In the genomic region with DNA sequence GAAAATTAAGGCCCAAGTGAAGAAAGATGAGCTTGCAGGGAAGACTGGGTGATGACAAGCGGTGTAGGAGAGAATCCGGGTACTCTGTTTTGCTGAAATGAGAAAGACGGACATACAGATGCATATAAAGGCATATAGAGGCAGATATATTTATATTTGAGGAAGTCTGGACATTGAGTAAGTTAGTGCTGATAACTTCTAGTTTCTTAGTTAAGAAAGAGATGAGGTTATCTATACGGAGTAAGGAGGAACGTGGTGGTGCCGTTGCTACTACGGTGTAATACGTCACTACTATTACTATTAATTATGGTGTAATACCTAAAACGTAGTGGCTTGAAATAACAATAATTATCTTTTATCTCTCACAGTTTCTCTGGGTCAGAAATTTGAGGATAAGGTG, we compare ENCODE assay signal across 21 cellular contexts. TPM values are rescaled to one million over a fixed set of nuclear protein-coding genes. Genes with fewer than 3 reads are reported as not detected.
DNase-seq lines count a peak whose midpoint lies in the region; ATAC-seq and TF ChIP-seq lines count a peak whose summit lies in the region.
"Had no signal": no experiment of that assay in that cellular context is flagged by ENCODE, and none has a peak within 500 bp of the region (broad histone marks: within the 10 kb centered on the region; RNA-seq: fewer than 3 reads in every experiment).

No MANE protein-coding gene starts in this region.

- TF ChIP-seq CTCF in upper lobe of right lung (IDR thresholded peaks at IDR 0.05): no peak
- TF ChIP-seq CTCF in hepatocyte (IDR thresholded peaks at IDR 0.05; ENCODE audit: poor library complexity): no peak
- TF ChIP-seq CTCF in endodermal cell (conservative IDR thresholded peaks at IDR 0.05): no peak

- no peaks in the 10 kb centered on the region for H3K79me2 ChIP-seq in hepatocyte

- H3K9me3 Mint-ChIP-seq in endodermal cell: no peaks in the 10 kb centered on the region
- H3K9me3 Mint-ChIP-seq: T-cell had no signal

- no peaks in the 10 kb centered on the region for H3K4me1 Mint-ChIP-seq in endodermal cell

- no peaks in the 10 kb centered on the region for H4K20me1 ChIP-seq in hepatocyte (ENCODE audit: insufficient read depth, poor library complexity, severe bottlenecking)

- H3K4me1 ChIP-seq in upper lobe of right lung: no peaks in the 10 kb centered on the region
- no peaks in the 10 kb centered on the region for H3K4me1 ChIP-seq in hepatocyte (ENCODE audit: insufficient read depth)
- H3K4me1 ChIP-seq in endodermal cell (ENCODE audit: control insufficient read depth, insufficient read depth, low read length): no peaks in the 10 kb centered on the region
- H3K4me1 ChIP-seq: SJCRH30 had no signal

- peak overlapping the region; percentile 87 for H3K9ac ChIP-seq in SK-N-MC (ENCODE audit: insufficient read length)
- H3K9ac ChIP-seq in endodermal cell (ENCODE audit: extremely low read depth, low read length, poor library complexity, severe bottlenecking): no peak overlapping the region

- peak; percentile 62 for DNase-seq in CD1c-positive myeloid dendritic cell (ENCODE audit: extremely low spot score)
- peak; percentile 38 for DNase-seq in MV-4-11 (lab: John Stamatoyannopoulos, UW)
- no peak for DNase-seq in SK-N-MC (ENCODE audit: low read depth, low spot score)
- no peak for DNase-seq in upper lobe of right lung
- DNase-seq in hepatocyte (ENCODE audit: low spot score): no peak
- DNase-seq in endodermal cell: no peak
- DNase-seq: C1 segment of cervical spinal cord; Calu3; DMS153; DND-41; Karpas-422; NCI-H2029; NCI-H446; NCI-H524 treated with DMSO at 0.1 percent for 48 hours; NCI-H774; NK-92 treated with Interleukin-12 subunit alpha and Interleukin-12 subunit beta, amount 100 ng/mL, for 24 hours; SJCRH30; T-cell had no signal

- no peak overlapping the region for H3K27ac Mint-ChIP-seq in endodermal cell
- H3K27ac Mint-ChIP-seq: T-cell had no signal

- no peak overlapping the region for H3K4me3 ChIP-seq in SK-N-MC
- no peak overlapping the region for H3K4me3 ChIP-seq in upper lobe of right lung
- H3K4me3 ChIP-seq in hepatocyte: no peak overlapping the region
- H3K4me3 ChIP-seq in endodermal cell (ENCODE audit: low read length): no peak overlapping the region
- H3K4me3 ChIP-seq: A549, SJCRH30 had no signal

- intact Hi-C loops in upper lobe of right lung (cut with DNase I): no loop called here

- H3K4me3 Mint-ChIP-seq in endodermal cell: no peak overlapping the region
- H3K4me3 Mint-ChIP-seq: T-cell had no signal

- 95% methylated on average over 9 of the region's 9 CpGs for WGBS in hepatocyte (ENCODE audit: low lambda C conversion rate, missing lambda C conversion rate)
- WGBS in endodermal cell (ENCODE audit: insufficient coverage in 1 of 2, insufficient read length in 1 of 2), 2 experiments: 98 to 100% methylated on average over 3 to 7 of the region's 9 CpGs

- H3K36me3 Mint-ChIP-seq in endodermal cell (ENCODE audit: low read depth): no peaks in the 10 kb centered on the region

- no peaks in the 10 kb centered on the region for H3K27me3 ChIP-seq in upper lobe of right lung
- no peaks in the 10 kb centered on the region for H3K27me3 ChIP-seq in hepatocyte
- H3K27me3 ChIP-seq in endodermal cell (ENCODE audit: control insufficient read depth, insufficient read depth, low read length, poor library complexity, severe bottlenecking): no peaks in the 10 kb centered on the region
- H3K27me3 ChIP-seq: SJCRH30 had no signal

- no peaks in the 10 kb centered on the region for H3K27me3 Mint-ChIP-seq in endodermal cell (ENCODE audit: insufficient read depth)

- no peak overlapping the region for H2AFZ ChIP-seq in hepatocyte

- H3K36me3 ChIP-seq in SK-N-MC (ENCODE audit: insufficient read depth, low read length) (peaks cover 20% of the 10 kb centered on the region), upper lobe of right lung (no peaks in the 10 kb centered on the region), hepatocyte (replicated peaks; ENCODE audit: insufficient read depth, low read depth) (no peaks in the 10 kb centered on the region), endodermal cell (ENCODE audit: control insufficient read depth, insufficient read depth, low read length) (no peaks in the 10 kb centered on the region)
- H3K36me3 ChIP-seq: SJCRH30 had no signal

- H3K9me3 ChIP-seq in SK-N-MC (ENCODE audit: low read depth, low read length): peaks cover 10% of the 10 kb centered on the region; the same call in 1 of the 2 replicates
- H3K9me3 ChIP-seq in upper lobe of right lung: no peaks in the 10 kb centered on the region
- no peaks in the 10 kb centered on the region for H3K9me3 ChIP-seq in hepatocyte (ENCODE audit: low read depth)
- H3K9me3 ChIP-seq in endodermal cell (ENCODE audit: control insufficient read depth, low read length): no peaks in the 10 kb centered on the region
- H3K9me3 ChIP-seq: A549, SJCRH30 had no signal

- ATAC-seq in upper lobe of right lung (peak; percentile 59), HG03175 (IDR thresholded peaks at IDR 0.05; ENCODE audit: unreplicated experiment) (no peak)
- ATAC-seq: A549, T-cell had no signal

- H3K4me2 ChIP-seq in hepatocyte: no peak overlapping the region
- H3K4me2 ChIP-seq: A549 had no signal

- peak overlapping the region; percentile 100 for H3K27ac ChIP-seq in SK-N-MC
- no peak overlapping the region for H3K27ac ChIP-seq in upper lobe of right lung
- no peak overlapping the region for H3K27ac ChIP-seq in hepatocyte
- no peak overlapping the region for H3K27ac ChIP-seq in endodermal cell (ENCODE audit: low read depth, low read length)
- H3K27ac ChIP-seq: A549, HL-60, SJCRH30 had no signal

- H3K9me2 ChIP-seq in hepatocyte (replicated peaks; ENCODE audit: insufficient read depth): no peaks in the 10 kb centered on the region

RNA-seq across cellular contexts. Expression of gene CPB2, which starts 9.8 kb away (rescaled TPM):
- total RNA-seq in upper lobe of right lung (74.4 TPM), hepatocyte (54.6 and 59.1 TPM in 2 replicates), endodermal cell (not detected)
- 25.6 and 43.3 TPM in 2 replicates for polyA plus RNA-seq in hepatocyte
- polyA plus RNA-seq in endodermal cell (2013, experiment 1 of 2): not detected
- not detected for polyA plus RNA-seq in endodermal cell (2013, experiment 2 of 2)
- total RNA-seq: Calu3, SJCRH30 had no signal

Comparison
In these comparisons a context has a peak if more than half of its experiments do, and no peak if none do; other contexts are left out.
1. DNase-seq: peak in CD1c-positive myeloid dendritic cell (single experiment) and MV-4-11 (single experiment); none in SK-N-MC (single experiment), upper lobe of right lung (single experiment), hepatocyte (single experiment) and endodermal cell (single experiment).
2. RNA of gene CPB2, which starts 9.8 kb away (total RNA-seq): 74.4 TPM in upper lobe of right lung (single experiment) and 54.6 to 59.1 TPM in hepatocyte; not detected in endodermal cell; every median in the first group is over 10 times any median in the second.